In the genomic region with DNA sequence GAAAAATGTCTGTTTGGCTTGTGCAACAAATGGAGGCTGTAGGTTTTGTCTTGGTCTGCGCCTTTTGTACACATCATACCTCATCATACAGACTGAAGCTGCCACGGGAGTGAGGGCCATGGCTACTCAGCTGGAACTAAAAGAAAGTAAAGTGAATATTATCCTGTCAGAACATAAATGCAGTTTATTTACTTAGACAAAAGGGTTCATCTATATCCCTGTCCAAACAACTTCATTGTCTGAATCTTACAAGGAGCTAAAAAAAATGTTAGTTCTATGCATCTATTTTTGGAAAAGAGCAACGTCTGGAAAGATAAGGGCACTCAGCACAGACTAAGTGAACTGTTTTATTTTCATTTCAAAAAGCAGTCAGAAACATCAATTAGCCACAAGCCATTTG, we compare ENCODE assay signal across 15 cellular contexts.
DNase-seq lines count a peak whose midpoint lies in the region; ATAC-seq and TF ChIP-seq lines count a peak whose summit lies in the region.
"Had no signal": no experiment of that assay in that cellular context is flagged by ENCODE, and none has a peak within 500 bp of the region (broad histone marks: within the 10 kb centered on the region; RNA-seq: fewer than 3 reads in every experiment).

No MANE protein-coding gene starts in this region.

- no peak overlapping the region; the same call in 1 of the 2 replicates for H3K4me2 ChIP-seq in IMR-90 (ENCODE audit: low read depth, low read length)
- no peak overlapping the region for H3K4me2 ChIP-seq in neural progenitor cell
- no peak overlapping the region for H3K4me2 ChIP-seq in mammary epithelial cell (ENCODE audit: insufficient read depth, low read depth, low read length)

- H3K27ac Mint-ChIP-seq in neural progenitor cell, result no peak overlapping the region
- H3K27ac Mint-ChIP-seq: activated naive CD4-positive, alpha-beta T cell treated with anti-CD3 and anti-CD28 coated beads, Interleukin-2, amount 50 U/mL, for 24 hours; effector memory CD8-positive, alpha-beta T cell; T-helper 1 cell treated with Interleukin-12 subunit alpha and Interleukin-12 subunit beta and Interleukin-4 antibody, amounts not matched to agents 30 μg/mL and 1 μg/mL, for 36 hours had no signal

- H3K27ac ChIP-seq in IMR-90 (ENCODE audit: insufficient read depth, low read length) (no peak overlapping the region), SK-N-MC (peak overlapping the region; percentile 51), neural progenitor cell (no peak overlapping the region), mammary epithelial cell (ENCODE audit: insufficient read depth, low read depth, low read length) (no peak overlapping the region)
- H3K27ac ChIP-seq: BLaER1 treated with 17β-estradiol and CSF1 and Interleukin-3, amounts not matched to agents 10 nM and 100 nM had no signal

- H4K91ac ChIP-seq in IMR-90 (ENCODE audit: insufficient read depth, low read depth, low read length), result no peak overlapping the region

- H3K4me1 Mint-ChIP-seq in neural progenitor cell, result peaks cover 20% of the 10 kb centered on the region
- H3K4me1 Mint-ChIP-seq: activated naive CD4-positive, alpha-beta T cell treated with anti-CD3 and anti-CD28 coated beads, Interleukin-2, amount 50 U/mL, for 24 hours had no signal

- H2BK15ac ChIP-seq in IMR-90 (ENCODE audit: low read depth, low read length), result no peak overlapping the region

- H3K27me3 ChIP-seq in IMR-90 (ENCODE audit: control insufficient read depth, insufficient read depth, low read length) (no peaks in the 10 kb centered on the region), neural progenitor cell (no peaks in the 10 kb centered on the region), mammary epithelial cell (ENCODE audit: insufficient read depth, low read length) (no peaks in the 10 kb centered on the region)
- H3K27me3 ChIP-seq: BLaER1 treated with 17β-estradiol and CSF1 and Interleukin-3, amounts not matched to agents 10 nM and 100 nM had no signal

- H3K27me3 Mint-ChIP-seq in neural progenitor cell (ENCODE audit: insufficient read depth, low read depth), result no peaks in the 10 kb centered on the region
- H3K27me3 Mint-ChIP-seq: activated naive CD4-positive, alpha-beta T cell treated with anti-CD3 and anti-CD28 coated beads, Interleukin-2, amount 50 U/mL, for 24 hours had no signal

- no peak overlapping the region for H2AK9ac ChIP-seq in IMR-90 (replicated peaks; ENCODE audit: low read depth, low read length, poor library complexity)

- H3K9ac ChIP-seq in IMR-90 (ENCODE audit: low read depth, low read length) (no peak overlapping the region), SK-N-MC (ENCODE audit: insufficient read length) (no peak overlapping the region), neural progenitor cell (no peak overlapping the region), mammary epithelial cell (ENCODE audit: insufficient read depth, low read length) (no peak overlapping the region)
- H3K9ac ChIP-seq: BLaER1 treated with 17β-estradiol and CSF1 and Interleukin-3, amounts not matched to agents 10 nM and 100 nM had no signal

- H3K4me3 ChIP-seq in IMR-90 (ENCODE audit: insufficient read depth, low read depth, low read length) (no peak overlapping the region), SK-N-MC (peak overlapping the region; percentile 9; the same call in 1 of the 2 replicates), neural progenitor cell (no peak overlapping the region), mammary epithelial cell (replicated peaks in 1 of 3; ENCODE audit: insufficient read depth in 1 of 3, low read depth in 2 of 3, low read length in 3 of 3) (no peak overlapping the region)
- H3K4me3 ChIP-seq: BLaER1 treated with 17β-estradiol and CSF1 and Interleukin-3, amounts not matched to agents 10 nM and 100 nM had no signal

- ATAC-seq in IMR-90 (ENCODE audit: low read depth) (no peak), HG02885 (IDR thresholded peaks at IDR 0.05; ENCODE audit: poor library complexity, unreplicated experiment) (no peak), GM18907 (IDR thresholded peaks at IDR 0.05; ENCODE audit: unreplicated experiment) (no peak)
- ATAC-seq: effector memory CD8-positive, alpha-beta T cell; left lobe of liver had no signal

- H3K79me1 ChIP-seq in IMR-90 (ENCODE audit: low read depth in 1 of 2, low read length in 2 of 2), result no peaks in the 10 kb centered on the region

- H3K79me2 ChIP-seq in neural progenitor cell (ENCODE audit: low read depth) (no peaks in the 10 kb centered on the region), mammary epithelial cell (ENCODE audit: insufficient read depth, low read length) (no peaks in the 10 kb centered on the region)

- no peak overlapping the region for H2BK5ac ChIP-seq in IMR-90 (ENCODE audit: low read depth, low read length, poor library complexity, severe bottlenecking)

- H3K56ac ChIP-seq in IMR-90 (ENCODE audit: extremely low read depth, insufficient read depth, low read length), result no peak overlapping the region

- H3K36me3 ChIP-seq in IMR-90 (ENCODE audit: control insufficient read depth, insufficient read depth, low read length) (no peaks in the 10 kb centered on the region), SK-N-MC (ENCODE audit: insufficient read depth, low read length) (no peaks in the 10 kb centered on the region), neural progenitor cell (no peaks in the 10 kb centered on the region), mammary epithelial cell (ENCODE audit: insufficient read depth, low read length) (no peaks in the 10 kb centered on the region)
- H3K36me3 ChIP-seq: BLaER1 treated with 17β-estradiol and CSF1 and Interleukin-3, amounts not matched to agents 10 nM and 100 nM had no signal

- no peak overlapping the region for H4K5ac ChIP-seq in IMR-90 (ENCODE audit: low read depth, low read length)

- no peak for TF ChIP-seq RAD21 in IMR-90 (IDR thresholded peaks at IDR 0.05; ENCODE audit: low read length)

- no peak overlapping the region for H3K18ac ChIP-seq in IMR-90 (ENCODE audit: low read depth, low read length)

- H4K8ac ChIP-seq in IMR-90 (ENCODE audit: low read depth in 2 of 2, low read length in 2 of 2), result no peak overlapping the region

- no peak for DNase-seq in IMR-90
- peak; percentile 45 for DNase-seq in NCI-H2029 treated with DMSO at 0.1 percent for 48 hours (lab: John Stamatoyannopoulos, UW)
- no peak for DNase-seq in SK-N-MC (ENCODE audit: low read depth, low spot score)
- no peak for DNase-seq in neural progenitor cell (ENCODE audit: low spot score)
- no peak for DNase-seq in mammary epithelial cell
- DNase-seq in NOMO-1 (lab: John Stamatoyannopoulos, UW; ENCODE audit: unreplicated experiment in 2 of 2), result no peak
- DNase-seq: activated CD4-positive, CD25-positive, alpha-beta regulatory T cell treated with anti-CD3 and anti-CD28 coated beads, Interleukin-2, amount 50 U/mL, for 72 hours; activated CD8-positive, alpha-beta memory T cell treated with anti-CD3 and anti-CD28 coated beads, Interleukin-2, amount 50 U/mL, for 4 hours; effector memory CD8-positive, alpha-beta T cell had no signal

- no TSS peak for BruUV-seq in IMR-90 (replicated peaks; lab: Mats Ljungman, UMichigan)
- no TSS peak for BruUV-seq in mammary epithelial cell (replicated peaks; lab: Mats Ljungman, UMichigan)

- H2AFZ ChIP-seq in IMR-90 (replicated peaks; ENCODE audit: low read length, poor library complexity) (no peak overlapping the region), neural progenitor cell (replicated peaks) (peak overlapping the region; percentile 47), mammary epithelial cell (ENCODE audit: low read depth, low read length) (no peak overlapping the region)

- TF ChIP-seq CTCF in IMR-90 (conservative IDR thresholded peaks at IDR 0.05; ENCODE audit: low read depth, low read length) (no peak), neural progenitor cell (IDR thresholded peaks at IDR 0.05) (no peak), mammary epithelial cell (conservative IDR thresholded peaks at IDR 0.05 in 1 of 2, IDR thresholded peaks at IDR 0.05 in 1 of 2; ENCODE audit: extremely low read depth in 1 of 2, insufficient read depth in 1 of 2, low read depth in 1 of 2, low read length in 2 of 2) (no peak)

- no peak overlapping the region for H2BK120ac ChIP-seq in IMR-90 (ENCODE audit: low read depth, low read length)

- no peaks in the 10 kb centered on the region for H3K9me1 ChIP-seq in IMR-90 (ENCODE audit: insufficient read depth, low read length)

- H3K4ac ChIP-seq in IMR-90 (ENCODE audit: low read depth, low read length), result no peak overlapping the region

- dilution Hi-C loops in IMR-90 (cut with HindIII; ENCODE audit: low sequenced_read_pairs, unreplicated experiment), result no loop called here
- dilution Hi-C loops in mammary epithelial cell (cut with HindIII; ENCODE audit: low sequenced_read_pairs), result no loop called here

- intact Hi-C loops in IMR-90 (cut with micrococcal nuclease) (loop anchor here (5.0 kb wide), 1 partner anchor 633 kb away; no protein-coding TSS in a partner anchor), mammary epithelial cell (cut with micrococcal nuclease) (loop anchor here (5.0 kb wide), 1 partner anchor 348 kb away; no protein-coding TSS in a partner anchor)

- no peaks in the 10 kb centered on the region for H3K9me3 Mint-ChIP-seq in neural progenitor cell
- H3K9me3 Mint-ChIP-seq: activated naive CD4-positive, alpha-beta T cell treated with anti-CD3 and anti-CD28 coated beads, Interleukin-2, amount 50 U/mL, for 24 hours; effector memory CD8-positive, alpha-beta T cell; T-helper 1 cell treated with Interleukin-12 subunit alpha and Interleukin-12 subunit beta and Interleukin-4 antibody, amounts not matched to agents 30 μg/mL and 1 μg/mL, for 36 hours had no signal

- no peak overlapping the region for H3K4me3 Mint-ChIP-seq in neural progenitor cell
- H3K4me3 Mint-ChIP-seq: activated naive CD4-positive, alpha-beta T cell treated with anti-CD3 and anti-CD28 coated beads, Interleukin-2, amount 50 U/mL, for 24 hours; effector memory CD8-positive, alpha-beta T cell; T-helper 1 cell treated with Interleukin-12 subunit alpha and Interleukin-12 subunit beta and Interleukin-4 antibody, amounts not matched to agents 30 μg/mL and 1 μg/mL, for 36 hours had no signal

- in situ Hi-C loops in IMR-90 (cut with MboI; ENCODE audit: low sequenced_read_pairs), result no loop called here
- in situ Hi-C loops in mammary epithelial cell (cut with MboI; ENCODE audit: low sequenced_read_pairs in 2 of 2), result no loop called here

- no peaks in the 10 kb centered on the region for H3K36me3 Mint-ChIP-seq in neural progenitor cell
- H3K36me3 Mint-ChIP-seq: activated naive CD4-positive, alpha-beta T cell treated with anti-CD3 and anti-CD28 coated beads, Interleukin-2, amount 50 U/mL, for 24 hours had no signal

- no peaks in the 10 kb centered on the region for H3F3A ChIP-seq in neural progenitor cell (ENCODE audit: low read depth)

- no peak overlapping the region for H2BK20ac ChIP-seq in IMR-90 (ENCODE audit: low read depth, low read length)

- H3K14ac ChIP-seq in IMR-90 (replicated peaks; ENCODE audit: low read depth, low read length), result 0 out of 2 replicates have a peak overlapping the region, but pooled peaks have one; percentile 13

- H3K9me3 ChIP-seq in IMR-90 (ENCODE audit: control insufficient read depth, insufficient read depth, low read length) (no peaks in the 10 kb centered on the region), SK-N-MC (ENCODE audit: low read depth, low read length) (no peaks in the 10 kb centered on the region), neural progenitor cell (ENCODE audit: low read depth) (no peaks in the 10 kb centered on the region), mammary epithelial cell (replicated peaks; ENCODE audit: insufficient read depth, low read length) (no peaks in the 10 kb centered on the region)
- H3K9me3 ChIP-seq: BLaER1 treated with 17β-estradiol and CSF1 and Interleukin-3, amounts not matched to agents 10 nM and 100 nM had no signal

- H2AK5ac ChIP-seq in IMR-90 (ENCODE audit: low read depth, low read length), result no peak overlapping the region

- H3K4me1 ChIP-seq in IMR-90 (ENCODE audit: control insufficient read depth, insufficient read depth, low read length) (no peaks in the 10 kb centered on the region), neural progenitor cell (peaks cover 10% of the 10 kb centered on the region), mammary epithelial cell (ENCODE audit: insufficient read depth, low read length) (no peaks in the 10 kb centered on the region)

- CTCF ChIA-PET in IMR-90 (lab: Yijun Ruan, JAX) (interaction anchor here (0.8 kb wide), 1 partner anchor 121 kb away, joined by 3 read pairs; no protein-coding TSS in a partner anchor), mammary epithelial cell (lab: Charles Lee; ENCODE audit: low non-redundant PET) (no interaction called here)

- POLR2A ChIA-PET in IMR-90 (lab: Charles Lee; ENCODE audit: unreplicated experiment), result no interaction called here

- no peaks in the 10 kb centered on the region for H4K20me1 ChIP-seq in IMR-90 (ENCODE audit: insufficient read depth, low read length)
- no peaks in the 10 kb centered on the region for H4K20me1 ChIP-seq in neural progenitor cell (ENCODE audit: low read depth)
- no peaks in the 10 kb centered on the region for H4K20me1 ChIP-seq in mammary epithelial cell (ENCODE audit: insufficient read depth, low read length)
- H4K20me1 ChIP-seq: BLaER1 treated with 17β-estradiol and CSF1 and Interleukin-3, amounts not matched to agents 10 nM and 100 nM had no signal

- no peak for TF ChIP-seq POLR2A in IMR-90 (IDR thresholded peaks at IDR 0.05; ENCODE audit: low read depth, low read length)

- no peak overlapping the region for H3K23ac ChIP-seq in IMR-90 (ENCODE audit: low read depth, low read length)

- no CpG with 5 or more reads among the region's 3 CpGs for WGBS in IMR-90 (ENCODE audit: extremely low coverage in 2 of 2, insufficient read length in 1 of 2), 2 experiments
- WGBS in mammary epithelial cell (ENCODE audit: low coverage, missing lambda C conversion rate), result 61% methylated on average over 3 of the region's 3 CpGs
